In the genomic region with DNA sequence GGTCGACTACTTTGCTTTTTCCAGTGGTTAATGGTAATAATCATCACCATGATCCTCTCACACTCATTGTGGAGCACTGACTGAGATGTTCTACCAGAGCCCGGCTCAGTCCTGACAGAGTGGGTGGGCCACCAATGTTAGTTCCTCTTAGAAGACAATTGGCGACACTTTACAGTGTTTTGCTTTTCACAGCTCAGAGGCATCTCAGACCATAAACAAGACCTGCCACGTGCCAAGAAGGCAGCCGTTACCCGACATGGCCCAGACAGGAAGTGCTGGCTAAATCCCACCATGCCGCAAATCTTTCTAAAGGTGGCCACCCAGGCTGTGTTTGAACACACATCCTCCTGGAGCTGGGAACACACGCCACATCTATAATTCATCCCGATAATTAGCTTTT, we compare ENCODE assay signal across 19 cellular contexts.
DNase-seq lines count a peak whose midpoint lies in the region; ATAC-seq and FAIRE-seq lines count a peak whose summit lies in the region.
"Had no signal": no experiment of that assay in that cellular context is flagged by ENCODE, and none has a peak within 500 bp of the region (broad histone marks: within the 10 kb centered on the region; RNA-seq: fewer than 3 reads in every experiment).

No MANE protein-coding gene starts in this region.

- in situ Hi-C loops in GM23248 (cut with MboI): no loop called here

- no peaks in the 10 kb centered on the region for H3K27me3 Mint-ChIP-seq in activated CD4-positive, alpha-beta memory T cell treated with anti-CD3 and anti-CD28 coated beads for 36 hours
- H3K27me3 Mint-ChIP-seq in naive B cell: no peaks in the 10 kb centered on the region

- intact Hi-C loops in activated CD4-positive, alpha-beta memory T cell treated with anti-CD3 and anti-CD28 coated beads for 36 hours (cut with micrococcal nuclease): loop anchor here (10.0 kb wide), 1 partner anchor 152 kb away; no protein-coding TSS in a partner anchor

- H3K9me3 Mint-ChIP-seq in activated CD4-positive, alpha-beta memory T cell treated with anti-CD3 and anti-CD28 coated beads for 36 hours: no peaks in the 10 kb centered on the region
- peaks cover 0 to 6% (median 0%) of the 10 kb centered on the region in 7 donors for H3K9me3 Mint-ChIP-seq in naive B cell

- peaks cover 89% of the 10 kb centered on the region for H3K79me2 ChIP-seq in GM23248 (ENCODE audit: insufficient read depth)
- H3K79me2 ChIP-seq: parathyroid adenoma had no signal

- H3K36me3 ChIP-seq in BLaER1 treated with 17β-estradiol and CSF1 and Interleukin-3, amounts not matched to agents 10 nM and 100 nM: peaks cover 0 to 17% (median 9%) of the 10 kb centered on the region in 11 experiments; a peak in 7 of 22 replicates
- H3K36me3 ChIP-seq in GM23248 (ENCODE audit: low read depth): no peaks in the 10 kb centered on the region
- H3K36me3 ChIP-seq: adrenal gland, BE2C, colonic mucosa had no signal

- peaks cover 96% of the 10 kb centered on the region for H3K4me1 Mint-ChIP-seq in activated CD4-positive, alpha-beta memory T cell treated with anti-CD3 and anti-CD28 coated beads for 36 hours (ENCODE audit: low read depth)
- peaks cover 82 to 100% (median 98%) of the 10 kb centered on the region in 3 donors for H3K4me1 Mint-ChIP-seq in naive B cell

- peak overlapping the region in 9 of 11 experiments; percentile 28 to 85 (median 81); a peak in 15 of 22 replicates for H3K9ac ChIP-seq in BLaER1 treated with 17β-estradiol and CSF1 and Interleukin-3, amounts not matched to agents 10 nM and 100 nM
- H3K9ac ChIP-seq in GM23248: no peak overlapping the region
- H3K9ac ChIP-seq: parathyroid adenoma had no signal

- no peak overlapping the region for H3K4me3 ChIP-seq in BLaER1 treated with 17β-estradiol and CSF1 and Interleukin-3, amounts not matched to agents 10 nM and 100 nM
- H3K4me3 ChIP-seq in GM23248: no peak overlapping the region
- H3K4me3 ChIP-seq: adrenal gland, colonic mucosa had no signal

- H3K9me2 ChIP-seq in GM23248 (ENCODE audit: insufficient read depth): no peaks in the 10 kb centered on the region

- peak overlapping the region in 10 of 11 experiments; percentile 53 to 95 (median 92); a peak in 21 of 22 replicates for H3K27ac ChIP-seq in BLaER1 treated with 17β-estradiol and CSF1 and Interleukin-3, amounts not matched to agents 10 nM and 100 nM
- no peak overlapping the region for H3K27ac ChIP-seq in GM23248
- H3K27ac ChIP-seq: colonic mucosa, parathyroid adenoma had no signal

- no peak overlapping the region for H2AFZ ChIP-seq in GM23248
- H2AFZ ChIP-seq: parathyroid adenoma had no signal

- no peaks in the 10 kb centered on the region for H3K36me3 Mint-ChIP-seq in activated CD4-positive, alpha-beta memory T cell treated with anti-CD3 and anti-CD28 coated beads for 36 hours
- peaks cover 4 to 7% of the 10 kb centered on the region in 2 donors for H3K36me3 Mint-ChIP-seq in naive B cell

- 0 out of 22 replicates have a peak, but pooled peaks cover 0 to 3% (median 0%) of the 10 kb centered on the region in 11 experiments for H3K9me3 ChIP-seq in BLaER1 treated with 17β-estradiol and CSF1 and Interleukin-3, amounts not matched to agents 10 nM and 100 nM (replicated peaks in 1 of 11)
- H3K9me3 ChIP-seq in GM23248 (ENCODE audit: low read depth): no peaks in the 10 kb centered on the region
- H3K9me3 ChIP-seq: adrenal gland, BE2C, colonic mucosa had no signal

- ATAC-seq in naive B cell (ENCODE audit: low read depth in 2 of 2) (peak; percentile 67 to 70), HG02763 (IDR thresholded peaks at IDR 0.05; ENCODE audit: unreplicated experiment) (no peak), GM19351 (IDR thresholded peaks at IDR 0.05; ENCODE audit: unreplicated experiment) (no peak)

- no peaks in the 10 kb centered on the region; a peak in 1 of 22 replicates for H4K20me1 ChIP-seq in BLaER1 treated with 17β-estradiol and CSF1 and Interleukin-3, amounts not matched to agents 10 nM and 100 nM
- 0 out of 2 replicates have a peak, but pooled peaks cover under 1% of the 10 kb centered on the region for H4K20me1 ChIP-seq in GM23248 (ENCODE audit: insufficient read depth)

- H3K27ac Mint-ChIP-seq in activated CD4-positive, alpha-beta memory T cell treated with anti-CD3 and anti-CD28 coated beads for 36 hours: peak overlapping the region; percentile 69
- peak overlapping the region; percentile 96 to 99 (median 98) for H3K27ac Mint-ChIP-seq in naive B cell

- WGBS in GM23248 (ENCODE audit: low coverage in 1 of 2, low lambda C conversion rate in 2 of 2, missing lambda C conversion rate in 2 of 2), 2 experiments: 70 to 74% methylated on average over 9 of the region's 9 CpGs

- DNase-seq in GM19239 (ENCODE audit: insufficient read length, low spot score) (no peak), naive B cell (peak; percentile 76), GM23248 (no peak)
- no peak for DNase-seq in activated CD4-positive, alpha-beta memory T cell treated with anti-CD3 and anti-CD28 coated beads for 36 hours
- no peak for DNase-seq in stimulated activated CD4-positive, alpha-beta T cell treated with anti-CD3 and anti-CD28 coated beads, Interleukin-1b, Interleukin-23, amount 100 ng/mL, for 48 hours
- DNase-seq: activated CD4-positive, CD25-positive, alpha-beta regulatory T cell treated with anti-CD3 and anti-CD28 coated beads, Interleukin-2, amount 50 U/mL, for 72 hours; adrenal gland; BE2C; colonic mucosa; GF-D8; IMR-90; mesendoderm; NCI-H187; NCI-H774; SIG-M5 had no signal

- no peaks in the 10 kb centered on the region for H3K27me3 ChIP-seq in BLaER1 treated with 17β-estradiol and CSF1 and Interleukin-3, amounts not matched to agents 10 nM and 100 nM
- no peaks in the 10 kb centered on the region for H3K27me3 ChIP-seq in GM23248 (replicated peaks; ENCODE audit: insufficient read depth)
- H3K27me3 ChIP-seq: adrenal gland, BE2C, colonic mucosa had no signal

- POLR2A ChIA-PET in activated CD4-positive, alpha-beta memory T cell treated with anti-CD3 and anti-CD28 coated beads for 36 hours (lab: Charles Lee): interaction anchor here (1.2 kb wide), 1 partner anchor 82 kb away, joined by 3 read pairs; no protein-coding TSS in a partner anchor

- peaks cover 91 to 100% (median 100%) of the 10 kb centered on the region in 10 experiments for H3K4me1 ChIP-seq in BLaER1 treated with 17β-estradiol and CSF1 and Interleukin-3, amounts not matched to agents 10 nM and 100 nM
- H3K4me1 ChIP-seq in GM23248 (ENCODE audit: insufficient read depth): peaks cover 41% of the 10 kb centered on the region

- H3F3A ChIP-seq in GM23248 (ENCODE audit: insufficient read depth): peaks cover 66% of the 10 kb centered on the region

- CTCF ChIA-PET in activated CD4-positive, alpha-beta memory T cell treated with anti-CD3 and anti-CD28 coated beads for 36 hours (lab: Charles Lee): no interaction called here

- peak overlapping the region; percentile 82 to 95 (median 92) for H3K4me2 ChIP-seq in BLaER1 treated with 17β-estradiol and CSF1 and Interleukin-3, amounts not matched to agents 10 nM and 100 nM
- H3K4me2 ChIP-seq in GM23248 (ENCODE audit: unreplicated experiment): no peak overlapping the region

- FAIRE-seq in GM19239 (lab: Jason Lieb, UNC): peak; percentile 62

- no peak overlapping the region for H3K4me3 Mint-ChIP-seq in activated CD4-positive, alpha-beta memory T cell treated with anti-CD3 and anti-CD28 coated beads for 36 hours
- H3K4me3 Mint-ChIP-seq in naive B cell: peak overlapping the region; percentile 36 to 95 (median 84)

Comparison
In these comparisons a context has a peak if more than half of its experiments do, and no peak if none do; other contexts are left out.
1. ATAC-seq: peak in naive B cell (2 of 2); none in HG02763 (single experiment) and GM19351 (single experiment).